Comparison of ENCODE assay signal across 8 cellular contexts in the genomic region with DNA sequence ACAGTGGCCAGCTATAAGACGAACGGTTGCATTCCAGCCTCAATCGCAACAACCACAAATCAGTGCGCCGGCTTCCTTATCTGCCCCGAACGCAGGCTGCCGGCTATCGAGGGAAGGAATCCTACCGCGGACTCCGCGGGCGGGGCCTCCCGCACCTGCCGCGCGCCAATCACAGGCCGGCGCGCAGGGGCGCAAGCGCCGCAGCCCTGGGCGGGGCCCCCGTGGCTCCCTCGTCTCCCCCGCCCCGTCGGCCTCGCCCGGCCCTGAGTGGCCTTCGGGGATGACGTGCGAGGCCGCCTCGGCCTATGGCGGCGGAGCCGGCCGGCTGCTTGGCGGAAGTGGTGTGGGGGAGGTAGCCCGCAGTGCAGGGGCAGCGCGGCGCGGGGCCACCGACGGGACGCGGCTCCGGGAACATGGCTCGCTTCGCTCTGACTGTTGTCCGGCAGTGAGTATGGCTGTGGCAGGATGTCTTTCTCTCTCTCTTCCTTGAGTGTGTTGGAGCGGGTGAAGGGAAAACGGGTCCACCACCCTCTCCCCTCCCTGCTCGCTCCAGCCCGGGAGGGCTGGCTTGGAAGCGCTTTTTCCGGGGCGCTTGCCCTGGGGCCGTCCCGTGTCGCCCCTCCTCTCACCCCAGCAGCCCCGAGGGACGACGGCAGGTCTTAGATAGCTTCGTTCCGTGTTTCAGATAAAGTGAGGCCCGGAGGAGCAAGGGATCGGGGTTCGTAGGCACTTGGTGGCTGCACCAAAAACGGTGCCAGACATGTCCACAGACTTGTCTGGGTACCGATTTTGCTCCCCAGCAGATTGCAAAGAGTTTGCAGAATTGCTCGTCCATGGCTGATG. TPM values are rescaled to one million over a fixed set of nuclear protein-coding genes. Genes with fewer than 3 reads are reported as not detected.
A peak's percentile ranks its signal among the peaks of the same experiment; 100 is the strongest.
DNase-seq lines count a peak whose midpoint lies in the region; ATAC-seq lines count a peak whose summit lies in the region.

A gene with protein sequence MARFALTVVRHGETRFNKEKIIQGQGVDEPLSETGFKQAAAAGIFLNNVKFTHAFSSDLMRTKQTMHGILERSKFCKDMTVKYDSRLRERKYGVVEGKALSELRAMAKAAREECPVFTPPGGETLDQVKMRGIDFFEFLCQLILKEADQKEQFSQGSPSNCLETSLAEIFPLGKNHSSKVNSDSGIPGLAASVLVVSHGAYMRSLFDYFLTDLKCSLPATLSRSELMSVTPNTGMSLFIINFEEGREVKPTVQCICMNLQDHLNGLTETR (plus strand): TSS at position 355 of the 843 bp plus-strand sequence. CDS start 59 bp downstream, at position 414.

- peak within 1 kb of the TSS; percentile 92 to 98 for H3K4me3 Mint-ChIP-seq in effector memory CD8-positive, alpha-beta T cell
- peak within 1 kb of the TSS; percentile 97 for H3K4me3 Mint-ChIP-seq in memory B cell

- DNase-seq in COLO829 (ENCODE audit: low spot score) (peak; percentile 91), HT1080 (ENCODE audit: low read depth) (peak; percentile 94), NOMO-1 (lab: John Stamatoyannopoulos, UW; ENCODE audit: unreplicated experiment in 2 of 2) (peak; percentile 95 to 98), memory B cell (ENCODE audit: low spot score in 2 of 2) (peak; percentile 84 to 90)
- DNase-seq in activated CD8-positive, alpha-beta memory T cell treated with anti-CD3 and anti-CD28 coated beads for 4 hours (ENCODE audit: low read depth in 2 of 2), result peak; percentile 78 to 84
- DNase-seq in effector memory CD8-positive, alpha-beta T cell, result peak; percentile 87 to 91 (median 87)
- peak; percentile 81 for DNase-seq in stimulated activated CD8-positive, alpha-beta memory T cell treated with anti-CD3 and anti-CD28 coated beads, Interleukin-12 subunit alpha, Interleukin-12 subunit beta, amount 100 ng/mL, for 1 hour (ENCODE audit: low read depth)

- peak within 1 kb of the TSS; percentile 90 to 96 for H3K27ac Mint-ChIP-seq in effector memory CD8-positive, alpha-beta T cell
- H3K27ac Mint-ChIP-seq in memory B cell, result peak within 1 kb of the TSS; percentile 96

- peaks cover 33% of the 10 kb centered on the region for H3K36me3 Mint-ChIP-seq in effector memory CD8-positive, alpha-beta T cell (ENCODE audit: insufficient read depth)
- H3K36me3 Mint-ChIP-seq in memory B cell, result peaks cover 2% of the 10 kb centered on the region

- ATAC-seq in GM21367 (IDR thresholded peaks at IDR 0.05; ENCODE audit: unreplicated experiment) (peak; percentile 95), memory B cell (ENCODE audit: low read depth) (peak; percentile 94)
- peak; percentile 93 for ATAC-seq in effector memory CD8-positive, alpha-beta T cell (replicated peaks)

- no peaks in the 10 kb centered on the region for H3K9me3 Mint-ChIP-seq in effector memory CD8-positive, alpha-beta T cell
- no peaks in the 10 kb centered on the region for H3K9me3 Mint-ChIP-seq in memory B cell

- H3K27me3 Mint-ChIP-seq in effector memory CD8-positive, alpha-beta T cell, result no peaks in the 10 kb centered on the region
- no peaks in the 10 kb centered on the region for H3K27me3 Mint-ChIP-seq in memory B cell

- peaks cover 21 to 35% of the 10 kb centered on the region in 2 donors for H3K4me1 Mint-ChIP-seq in effector memory CD8-positive, alpha-beta T cell (ENCODE audit: low read depth in 2 of 2)
- peaks cover 16% of the 10 kb centered on the region for H3K4me1 Mint-ChIP-seq in memory B cell

RNA-seq across cellular contexts. Expression of the gene that starts here (rescaled TPM):
- 11.0 and 13.8 TPM in 2 replicates for total RNA-seq in HT1080 (2014; rRNA removed; shearing (Covaris generic))
- polyA plus RNA-seq in HT1080 (2015; cell fraction: cytosol; rRNA removed), result 16.7 and 17.5 TPM in 2 replicates
- 11.7 and 12.8 TPM in 2 replicates for polyA plus RNA-seq in HT1080 (2015; cell fraction: nucleus; rRNA removed)

Comparison
In these comparisons a context has a peak if more than half of its experiments do, and no peak if none do; other contexts are left out.
1. Peak in every context shown above with its lines: DNase-seq and ATAC-seq.